Comparison of ENCODE assay signal across 8 cellular contexts in genomic region chr12:751192-751827, GRCh38. TPM values are rescaled to one million over a fixed set of nuclear protein-coding genes. Genes with fewer than 3 reads are reported as not detected.
DNase-seq lines count a peak whose midpoint lies in the region; ATAC-seq and TF ChIP-seq lines count a peak whose summit lies in the region.

No MANE protein-coding gene starts in this region.

- TF ChIP-seq CTCF in HEK293 (tag by site-specific recombination; IDR thresholded peaks at IDR 0.05) (peak; percentile 96), osteoblast (IDR thresholded peaks at IDR 0.05; ENCODE audit: extremely low read depth, low read depth, low read length) (peak; percentile 83), thoracic aorta (IDR thresholded peaks at IDR 0.05) (peak; percentile 73)

- CTCF ChIA-PET in HEK293 (lab: Yijun Ruan, JAX): interaction anchor here (0.5 to 6.4 kb wide), 58 partner anchors 10 to 310 kb away, joined by 3 to 65 read pairs (median 4); partner anchors contain the start of genes NINJ2 and RAD52

- intact Hi-C loops in head of caudate nucleus (cut with DNase I): loop anchor here (2.0 to 5.0 kb wide), 4 partner anchors 61 to 196 kb away; partner anchors contain the start of gene RAD52

- H3K4me1 ChIP-seq in HEK293 (ENCODE audit: control insufficient read depth, insufficient read depth, low read length) (no peaks in the 10 kb centered on the region; the same call in 1 of the 2 replicates), osteoblast (ENCODE audit: insufficient read depth, low read length) (peaks cover 20% of the 10 kb centered on the region), thoracic aorta (ENCODE audit: control insufficient read depth in 1 of 2, low read depth in 2 of 2) (peaks cover 14 to 18% of the 10 kb centered on the region in 2 donors)

- peak overlapping the region; percentile 94 for H3K4me2 ChIP-seq in osteoblast (ENCODE audit: insufficient read depth, low read length)

- H3K36me3 ChIP-seq in HEK293 (ENCODE audit: control insufficient read depth in 2 of 2, insufficient read depth in 1 of 2, low read length in 2 of 2): peaks cover 0 to 10% of the 10 kb centered on the region in 2 experiments; a peak in 1 of 3 replicates
- H3K36me3 ChIP-seq in osteoblast (ENCODE audit: insufficient read depth, low read length): no peaks in the 10 kb centered on the region
- H3K36me3 ChIP-seq in thoracic aorta: no peaks in the 10 kb centered on the region

- H4K20me1 ChIP-seq in osteoblast (ENCODE audit: insufficient read depth, low read length): peaks cover 32% of the 10 kb centered on the region

- no peaks in the 10 kb centered on the region for H3K9me3 ChIP-seq in HEK293 (ENCODE audit: control insufficient read depth, insufficient read depth, low read depth, low read length)
- no peaks in the 10 kb centered on the region for H3K9me3 ChIP-seq in osteoblast (ENCODE audit: low read depth, low read length)
- no peaks in the 10 kb centered on the region for H3K9me3 ChIP-seq in thoracic aorta

- POLR2A ChIA-PET in HEK293 (lab: Yijun Ruan, JAX): interaction anchor here (0.6 to 3.3 kb wide), 17 partner anchors 10 to 353 kb away, joined by 3 to 26 read pairs (median 3); partner anchors contain the start of gene RAD52

- H3K4me3 ChIP-seq in HEK293 (ENCODE audit: low read depth, low read length) (peak overlapping the region; percentile 44), osteoblast (ENCODE audit: insufficient read depth, low read length) (peak overlapping the region; percentile 76), thoracic aorta (peak overlapping the region; percentile 89)

- DNase-seq in GM04504 (ENCODE audit: low read depth) (peak; percentile 86), NAMALWA (ENCODE audit: low spot score) (peak; percentile 98), SK-N-DZ (ENCODE audit: low spot score) (peak; percentile 99), head of caudate nucleus (peak; percentile 85 to 98 (median 92)), osteoblast (ENCODE audit: insufficient read length, low spot score, missing footprints) (peak; percentile 96), thoracic aorta (ENCODE audit: low spot score) (peak; percentile 77)
- DNase-seq in activated naive CD4-positive, alpha-beta T cell treated with anti-CD3 and anti-CD28 coated beads, Interleukin-2, amount 50 U/mL, for 16 hours: peak; percentile 80

- peak overlapping the region; percentile 91 for H2AFZ ChIP-seq in osteoblast (ENCODE audit: low read length)

- peak overlapping the region; percentile 77 for H3K27ac ChIP-seq in HEK293 (ENCODE audit: extremely low read depth, low read depth, low read length)
- peak overlapping the region; percentile 72 for H3K27ac ChIP-seq in osteoblast (ENCODE audit: low read depth, low read length)
- H3K27ac ChIP-seq in thoracic aorta: peak overlapping the region; percentile 55 to 97

- ATAC-seq in thoracic aorta (ENCODE audit: insufficient number of reproducible peaks, low FRiP score, low read depth): peak; percentile 29

- H3K27me3 ChIP-seq in osteoblast (ENCODE audit: insufficient read depth, low read length) (no peaks in the 10 kb centered on the region), thoracic aorta (replicated peaks; ENCODE audit: insufficient read depth) (no peaks in the 10 kb centered on the region)

- H3K79me2 ChIP-seq in osteoblast (ENCODE audit: insufficient read depth, low read length): peaks cover 35% of the 10 kb centered on the region

TF ChIP-seq in HEK293, 187 proteins besides CTCF, POLR2A, EP300 and RAD21 (continues in another document):
- TF ChIP-seq ZNF776 (tag by site-specific recombination; IDR thresholded peaks at IDR 0.05; ENCODE audit: borderline replicate concordance) (no peak), MZF1 (tag by site-specific recombination; IDR thresholded peaks at IDR 0.05; ENCODE audit: borderline replicate concordance) (peak; percentile 35; the same call in 1 of the 2 replicates), ZNF23 (tag by site-specific recombination; IDR thresholded peaks at IDR 0.05; ENCODE audit: borderline replicate concordance) (no peak), ZNF169 (tag by site-specific recombination; IDR thresholded peaks at IDR 0.05) (no peak), ZNF521 (tag by site-specific recombination; IDR thresholded peaks at IDR 0.05) (no peak), KLF9 (tag by site-specific recombination; IDR thresholded peaks at IDR 0.05; ENCODE audit: low read depth) (0 out of 2 replicates have a peak, but pooled peaks have one; percentile 12), ZNF350 (tag by site-specific recombination; IDR thresholded peaks at IDR 0.05) (no peak), BCL6B (tag by site-specific recombination; IDR thresholded peaks at IDR 0.05) (no peak), ZNF311 (tag by site-specific recombination; IDR thresholded peaks at IDR 0.05; ENCODE audit: borderline replicate concordance) (no peak), ZNF138 (tag by site-specific recombination; IDR thresholded peaks at IDR 0.05; ENCODE audit: borderline replicate concordance) (no peak), ZNF596 (tag by site-specific recombination; IDR thresholded peaks at IDR 0.05) (peak; percentile 73; the same call in 1 of the 2 replicates), WT1 (tag by site-specific recombination; IDR thresholded peaks at IDR 0.05) (no peak), ZBTB10 (tag by site-specific recombination; IDR thresholded peaks at IDR 0.05) (peak; percentile 70; the same call in 1 of the 2 replicates), ZNF488 (tag by site-specific recombination; IDR thresholded peaks at IDR 0.05) (no peak), HOXC10 (CRISPR knock-in tag; IDR thresholded peaks at IDR 0.05) (no peak), ZNF223 (tag by site-specific recombination; IDR thresholded peaks at IDR 0.05) (peak; percentile 97), TRIM28 (IDR thresholded peaks at IDR 0.05; ENCODE audit: borderline replicate concordance, low read length) (0 out of 2 replicates have a peak, but pooled peaks have one; percentile 49), ZNF560 (tag by site-specific recombination; IDR thresholded peaks at IDR 0.05; ENCODE audit: borderline replicate concordance) (no peak), SETDB1 (IDR thresholded peaks at IDR 0.05; ENCODE audit: insufficient read length, low read length) (no peak), ZFP37 (tag by site-specific recombination; IDR thresholded peaks at IDR 0.05) (peak; percentile 76; the same call in 1 of the 2 replicates), ZSCAN16 (tag by site-specific recombination; IDR thresholded peaks at IDR 0.05) (peak; percentile 18; the same call in 1 of the 2 replicates), REPIN1 (tag by site-specific recombination; IDR thresholded peaks at IDR 0.05; ENCODE audit: low read depth) (no peak), ZNF768 (tag by site-specific recombination; IDR thresholded peaks at IDR 0.05) (no peak), ZNF561 (tag by site-specific recombination; IDR thresholded peaks at IDR 0.05; ENCODE audit: borderline replicate concordance) (peak; percentile 64), ZNF843 (tag by site-specific recombination; IDR thresholded peaks at IDR 0.05) (0 out of 2 replicates have a peak, but pooled peaks have one; percentile 45), KLF10 (tag by site-specific recombination; IDR thresholded peaks at IDR 0.05) (no peak; the same call in 1 of the 2 replicates)

RNA-seq across cellular contexts. Expression of gene WNK1, which starts 1.1 kb away (rescaled TPM):
- 29.7 and 30.9 TPM in 2 replicates for polyA plus RNA-seq in SK-N-DZ (2014; cell fraction: cytosol; rRNA removed)
- polyA plus RNA-seq in SK-N-DZ (2014; cell fraction: nucleus; rRNA removed): 29.4 and 33.5 TPM in 2 replicates
- total RNA-seq in osteoblast (110 and 127 TPM in 2 replicates), thoracic aorta (100 to 1,000 TPM; 191 to 197 TPM)

Comparison
In these comparisons a context has a peak if more than half of its experiments do, and no peak if none do; other contexts are left out.
1. Peak in every context shown above with its lines: DNase-seq, ATAC-seq, H3K4me3 ChIP-seq and H3K27ac ChIP-seq.